In genomic region chr4:148901075-148901705, GRCh38 we compare ENCODE assay signal across 26 cellular contexts.
"Had no signal": no experiment of that assay in that cellular context is flagged by ENCODE, and none has a peak within 500 bp of the region (broad histone marks: within the 10 kb centered on the region; RNA-seq: fewer than 3 reads in every experiment).

No MANE protein-coding gene starts in this region.

- H3K4me3 Mint-ChIP-seq: activated CD4-positive, alpha-beta T cell treated with anti-CD3 and anti-CD28 coated beads for 36 hours; activated naive CD8-positive, alpha-beta T cell; central memory CD8-positive, alpha-beta T cell; mesothelial cell of epicardium; naive B cell; nephron progenitor cell; stimulated activated effector memory CD8-positive, alpha-beta T cell treated with anti-CD3 and anti-CD28 coated beads, Interleukin-12 subunit alpha, Interleukin-12 subunit beta, amount 100 ng/mL, for 72 hours; stimulated activated naive CD8-positive, alpha-beta T cell treated with anti-CD3 and anti-CD28 coated beads, Interleukin-15, Interleukin-2, amounts not matched to agents 100 ng/mL and 50 ng/mL, for 24 hours had no signal

- H3K4me3 ChIP-seq: esophagus squamous epithelium, left lung, ovary, skin epidermis, thoracic aorta had no signal

- H3K36me3 ChIP-seq: esophagus squamous epithelium, left lung, ovary, thoracic aorta had no signal

- H3K27ac ChIP-seq: epithelial cell of prostate, esophagus squamous epithelium, left lung, ovary, skin epidermis, thoracic aorta had no signal

- H3K4me1 ChIP-seq: esophagus squamous epithelium, left lung had no signal

- DNase-seq: activated CD4-positive, alpha-beta T cell treated with anti-CD3 and anti-CD28 coated beads for 36 hours; activated effector memory CD4-positive, alpha-beta T cell treated with Interleukin-2 at 50 U/mL for 16 hours; activated naive CD4-positive, alpha-beta T cell treated with Interleukin-2 at 50 U/mL for 16 hours; activated T-cell treated with anti-CD3 and anti-CD28 coated beads for 4 hours; anterior cingulate cortex; dermis blood vessel endothelial cell; effector CD4-positive, alpha-beta T cell; esophagus squamous epithelium; kidney glomerular epithelial cell; left lung; naive B cell; nephron progenitor cell; ovary; stimulated activated CD4-positive, alpha-beta T cell treated with anti-CD3 and anti-CD28 coated beads, Interleukin-4, amount 100 ng/mL, for 24 hours; T-helper 2 cell; trophoblast cell had no signal

- H3K27me3 ChIP-seq: esophagus squamous epithelium, left lung, ovary had no signal

- H3K4me1 Mint-ChIP-seq: activated CD4-positive, alpha-beta T cell treated with anti-CD3 and anti-CD28 coated beads for 36 hours; central memory CD8-positive, alpha-beta T cell; mesothelial cell of epicardium; naive B cell; nephron progenitor cell; stimulated activated effector memory CD8-positive, alpha-beta T cell treated with anti-CD3 and anti-CD28 coated beads, Interleukin-12 subunit alpha, Interleukin-12 subunit beta, amount 100 ng/mL, for 72 hours had no signal

- H3K9me3 ChIP-seq: ovary, thoracic aorta had no signal

- ATAC-seq: activated CD4-positive, alpha-beta T cell treated with anti-CD3 and anti-CD28 coated beads for 36 hours; left lung; sciatic nerve; stimulated activated effector memory CD8-positive, alpha-beta T cell treated with anti-CD3 and anti-CD28 coated beads, Interleukin-12 subunit alpha, Interleukin-12 subunit beta, amount 100 ng/mL, for 72 hours had no signal

- H3K27me3 Mint-ChIP-seq: activated CD4-positive, alpha-beta T cell treated with anti-CD3 and anti-CD28 coated beads for 36 hours; activated naive CD8-positive, alpha-beta T cell; central memory CD8-positive, alpha-beta T cell; naive B cell; progenitor cell of endocrine pancreas; stimulated activated naive CD8-positive, alpha-beta T cell treated with anti-CD3 and anti-CD28 coated beads, Interleukin-15, Interleukin-2, amounts not matched to agents 100 ng/mL and 50 ng/mL, for 24 hours had no signal

- H3K36me3 Mint-ChIP-seq: stimulated activated effector memory CD8-positive, alpha-beta T cell treated with anti-CD3 and anti-CD28 coated beads, Interleukin-12 subunit alpha, Interleukin-12 subunit beta, amount 100 ng/mL, for 72 hours had no signal

- H3K27ac Mint-ChIP-seq: activated CD4-positive, alpha-beta T cell treated with anti-CD3 and anti-CD28 coated beads for 36 hours; activated naive CD8-positive, alpha-beta T cell; mesothelial cell of epicardium; naive B cell; nephron progenitor cell; progenitor cell of endocrine pancreas; stimulated activated effector memory CD8-positive, alpha-beta T cell treated with anti-CD3 and anti-CD28 coated beads, Interleukin-12 subunit alpha, Interleukin-12 subunit beta, amount 100 ng/mL, for 72 hours; stimulated activated naive CD8-positive, alpha-beta T cell treated with anti-CD3 and anti-CD28 coated beads, Interleukin-15, Interleukin-2, amounts not matched to agents 100 ng/mL and 50 ng/mL, for 24 hours had no signal
